Comparison of ENCODE assay signal across 24 cellular contexts in genomic region chr12:25023808-25024207, GRCh38.
DNase-seq lines count a peak whose midpoint lies in the region; ATAC-seq and TF ChIP-seq lines count a peak whose summit lies in the region.
"Had no signal": no experiment of that assay in that cellular context is flagged by ENCODE, and none has a peak within 500 bp of the region (broad histone marks: within the 10 kb centered on the region; RNA-seq: fewer than 3 reads in every experiment).

No MANE protein-coding gene starts in this region.

- intact Hi-C loops in activated B cell treated with CpG ODN at 0.5 μM for 24 hours (cut with micrococcal nuclease) (loop anchor here (1.0 kb wide), 1 partner anchor 8 kb away; no protein-coding TSS in a partner anchor), prostate gland (cut with DNase I) (no loop called here)

- peak overlapping the region; percentile 66 for H3K4me2 ChIP-seq in Karpas-422 (ENCODE audit: low read depth, low read length, poor library complexity, severe bottlenecking)

- no peak overlapping the region for H3K27ac Mint-ChIP-seq in activated B cell treated with CpG ODN at 0.5 μM for 24 hours
- H3K27ac Mint-ChIP-seq: activated naive CD8-positive, alpha-beta T cell treated with anti-CD3 and anti-CD28 coated beads, Interleukin-2, amount 50 U/mL, for 24 hours; brain; CD14-positive monocyte; stimulated activated memory B cell treated with anti-CD40 and anti-IgM and Interleukin-4, amounts not matched to agents 10 μg/mL and 1 μg/mL and 100 μg/mL, for 72 hours had no signal

- H3K36me3 Mint-ChIP-seq in activated B cell treated with CpG ODN at 0.5 μM for 24 hours (ENCODE audit: low read depth), result no peaks in the 10 kb centered on the region
- H3K36me3 Mint-ChIP-seq: brain, CD14-positive monocyte had no signal

- TF ChIP-seq CTCF in activated B cell treated with CpG ODN at 0.5 μM for 24 hours (IDR thresholded peaks at IDR 0.05) (no peak), prostate gland (IDR thresholded peaks at IDR 0.05) (no peak)

- peak overlapping the region; percentile 94 for H3K27ac ChIP-seq in Karpas-422 (ENCODE audit: low read length)
- H3K27ac ChIP-seq in prostate gland, result no peak overlapping the region
- H3K27ac ChIP-seq: esophagus squamous epithelium, gastrocnemius medialis, skin epidermis had no signal

- H3K9ac ChIP-seq in Karpas-422 (ENCODE audit: low read length), result peak overlapping the region; percentile 60

- H3K4me3 Mint-ChIP-seq in activated B cell treated with CpG ODN at 0.5 μM for 24 hours, result peak overlapping the region; percentile 17
- H3K4me3 Mint-ChIP-seq: activated naive CD8-positive, alpha-beta T cell treated with anti-CD3 and anti-CD28 coated beads, Interleukin-2, amount 50 U/mL, for 24 hours; brain; CD14-positive monocyte; stimulated activated memory B cell treated with anti-CD40 and anti-IgM and Interleukin-4, amounts not matched to agents 10 μg/mL and 1 μg/mL and 100 μg/mL, for 72 hours had no signal

- WGBS in prostate gland, result 61% methylated on average over 4 of the region's 4 CpGs

- CTCF ChIA-PET in activated B cell treated with CpG ODN at 0.5 μM for 24 hours (lab: Charles Lee), result interaction anchor here (2.0 kb wide), 1 partner anchor 27 kb away, joined by 11 read pairs; no protein-coding TSS in a partner anchor

- H3K79me2 ChIP-seq in Karpas-422 (ENCODE audit: low read length), result no peaks in the 10 kb centered on the region

- no peaks in the 10 kb centered on the region for H3K9me2 ChIP-seq in Karpas-422 (replicated peaks; ENCODE audit: insufficient read depth, low read length)

- H4K20me1 ChIP-seq in Karpas-422 (ENCODE audit: insufficient read depth, low read depth, low read length), result no peaks in the 10 kb centered on the region

- peak overlapping the region; percentile 38 for H3K4me3 ChIP-seq in Karpas-422 (ENCODE audit: low read length)
- H3K4me3 ChIP-seq in prostate gland, result no peak overlapping the region
- H3K4me3 ChIP-seq: esophagus squamous epithelium, gastrocnemius medialis, skin epidermis had no signal

- H3K4me1 ChIP-seq in Karpas-422 (ENCODE audit: low read length) (peaks cover 77% of the 10 kb centered on the region), prostate gland (replicated peaks) (no peaks in the 10 kb centered on the region)
- H3K4me1 ChIP-seq: esophagus squamous epithelium, gastrocnemius medialis had no signal

- peaks cover 51% of the 10 kb centered on the region for H3K4me1 Mint-ChIP-seq in activated B cell treated with CpG ODN at 0.5 μM for 24 hours
- H3K4me1 Mint-ChIP-seq: brain had no signal

- H3K27me3 Mint-ChIP-seq in activated B cell treated with CpG ODN at 0.5 μM for 24 hours, result no peaks in the 10 kb centered on the region
- H3K27me3 Mint-ChIP-seq: stimulated activated memory B cell treated with anti-CD40 and anti-IgM and Interleukin-4, amounts not matched to agents 10 μg/mL and 1 μg/mL and 100 μg/mL, for 72 hours had no signal

- DNase-seq in ELR (ENCODE audit: low read depth), result peak; percentile 1
- peak; percentile 87 for DNase-seq in Karpas-422
- DNase-seq in activated B cell treated with CpG ODN at 0.5 μM for 24 hours, result no peak
- no peak for DNase-seq in medulla oblongata (ENCODE audit: extremely low spot score)
- no peak for DNase-seq in prostate gland (ENCODE audit: low spot score)
- DNase-seq in ecto neural progenitor cell (ENCODE audit: low spot score), result no peak
- DNase-seq: ACHN; activated CD4-positive, alpha-beta T cell treated with anti-CD3 and anti-CD28 coated beads, Interleukin-2, amount 50 U/mL, for 48 hours; activated CD4-positive, CD25-positive, alpha-beta regulatory T cell; activated effector memory CD4-positive, alpha-beta T cell treated with anti-CD3 and anti-CD28 coated beads, Interleukin-2, amount 50 U/mL, for 16 hours; activated naive CD8-positive, alpha-beta T cell treated with anti-CD3 and anti-CD28 coated beads, Interleukin-2, amount 50 U/mL, for 24 hours; esophagus squamous epithelium; gastrocnemius medialis; HCEC 1CT; NCI-H146; NCI-H748 treated with DMSO at 0.1 percent for 48 hours; stimulated activated CD4-positive, alpha-beta T cell treated with anti-CD3 and anti-CD28 coated beads, Interleukin-2, amount 100 ng/mL, for 24 hours had no signal

- no peak overlapping the region; the same call in 1 of the 2 replicates for H2AFZ ChIP-seq in Karpas-422 (ENCODE audit: low read length)

- no peak for TF ChIP-seq POLR2A in prostate gland (IDR thresholded peaks at IDR 0.05)

- H3K9me3 ChIP-seq in Karpas-422 (ENCODE audit: low read length), result peaks cover 12% of the 10 kb centered on the region
- no peaks in the 10 kb centered on the region for H3K9me3 ChIP-seq in prostate gland
- H3K9me3 ChIP-seq: esophagus squamous epithelium, gastrocnemius medialis had no signal

- POLR2A ChIA-PET in activated B cell treated with CpG ODN at 0.5 μM for 24 hours (lab: Charles Lee), result interaction anchor here (0.6 to 12.0 kb wide), 5 partner anchors 12 to 134 kb away, joined by 3 to 184 read pairs (median 18); a partner anchor contains a TSS

- peak; percentile 38 for ATAC-seq in GM19397 (IDR thresholded peaks at IDR 0.05; ENCODE audit: unreplicated experiment)
- ATAC-seq in activated B cell treated with CpG ODN at 0.5 μM for 24 hours (ENCODE audit: low read depth), result peak; percentile 51
- no peak for ATAC-seq in GM18511 (IDR thresholded peaks at IDR 0.05; ENCODE audit: unreplicated experiment)
- ATAC-seq: activated naive CD8-positive, alpha-beta T cell treated with anti-CD3 and anti-CD28 coated beads, Interleukin-2, amount 50 U/mL, for 24 hours; gastrocnemius medialis; Right ventricle myocardium inferior; stimulated activated memory B cell treated with anti-CD40 and anti-IgM and Interleukin-4, amounts not matched to agents 10 μg/mL and 1 μg/mL and 100 μg/mL, for 72 hours had no signal

- H3K36me3 ChIP-seq in Karpas-422 (ENCODE audit: insufficient read depth, low read length) (no peaks in the 10 kb centered on the region; the same call in 1 of the 2 replicates), prostate gland (no peaks in the 10 kb centered on the region)
- H3K36me3 ChIP-seq: esophagus squamous epithelium, gastrocnemius medialis had no signal

- peaks cover 6% of the 10 kb centered on the region for H3K9me3 Mint-ChIP-seq in activated B cell treated with CpG ODN at 0.5 μM for 24 hours
- H3K9me3 Mint-ChIP-seq: stimulated activated memory B cell treated with anti-CD40 and anti-IgM and Interleukin-4, amounts not matched to agents 10 μg/mL and 1 μg/mL and 100 μg/mL, for 72 hours had no signal

- no peaks in the 10 kb centered on the region for H3K27me3 ChIP-seq in Karpas-422 (ENCODE audit: low read length)
- H3K27me3 ChIP-seq in prostate gland (replicated peaks; ENCODE audit: insufficient read depth), result no peaks in the 10 kb centered on the region
- H3K27me3 ChIP-seq: esophagus squamous epithelium, gastrocnemius medialis had no signal

Comparison
In these comparisons a context has a peak if more than half of its experiments do, and no peak if none do; other contexts are left out.
1. DNase-seq: peak in ELR (single experiment) and Karpas-422 (single experiment); none in activated B cell treated with CpG ODN at 0.5 μM for 24 hours (single experiment), medulla oblongata (single experiment), prostate gland (single experiment) and ecto neural progenitor cell (single experiment).